13 cellular contexts compared by ENCODE assay signal in the genomic region with DNA sequence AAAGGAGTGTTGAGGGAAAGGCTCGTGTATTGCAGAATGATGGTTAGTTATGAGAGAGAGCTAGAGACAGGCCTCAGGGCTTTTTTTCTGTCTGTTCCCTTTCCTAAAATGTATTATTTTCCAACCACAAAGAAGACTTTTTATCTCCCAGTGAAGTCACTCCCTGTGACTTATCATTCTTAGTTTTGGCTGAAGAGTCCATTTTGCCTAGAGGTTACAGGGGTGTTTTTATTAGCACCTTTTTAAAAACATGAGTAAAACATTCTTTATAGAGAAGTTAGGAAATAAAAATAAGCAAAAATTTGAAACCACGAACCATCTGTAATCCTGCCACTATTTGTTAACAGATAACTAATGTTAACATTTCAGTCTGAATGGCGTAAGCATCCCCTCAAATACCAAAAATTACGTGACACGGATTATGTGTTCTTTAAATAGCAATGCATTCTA. TPM values are rescaled to one million over a fixed set of nuclear protein-coding genes. Genes with fewer than 3 reads are reported as not detected.
DNase-seq lines count a peak whose midpoint lies in the region; ATAC-seq and TF ChIP-seq lines count a peak whose summit lies in the region.
"Had no signal": no experiment of that assay in that cellular context is flagged by ENCODE, and none has a peak within 500 bp of the region (broad histone marks: within the 10 kb centered on the region; RNA-seq: fewer than 3 reads in every experiment).

No MANE protein-coding gene starts in this region.

- H3K27me3 ChIP-seq in skeletal muscle satellite cell (ENCODE audit: control insufficient read depth, insufficient read depth, low read length) (no peaks in the 10 kb centered on the region), dorsolateral prefrontal cortex (no peaks in the 10 kb centered on the region), right lobe of liver (no peaks in the 10 kb centered on the region)

- peaks cover 23% of the 10 kb centered on the region for H3K4me1 ChIP-seq in skeletal muscle satellite cell (ENCODE audit: control insufficient read depth, insufficient read depth, low read length)
- H3K4me1 ChIP-seq in right lobe of liver = no peaks in the 10 kb centered on the region

- no peak for TF ChIP-seq POLR2A in right lobe of liver (IDR thresholded peaks at IDR 0.05)

- peaks cover 37% of the 10 kb centered on the region for H3K4me1 Mint-ChIP-seq in T-helper 1 cell treated with Interleukin-12 subunit alpha and Interleukin-12 subunit beta and Interleukin-4 antibody, amounts not matched to agents 30 μg/mL and 1 μg/mL, for 36 hours (ENCODE audit: low read depth)
- H3K4me1 Mint-ChIP-seq: nephron progenitor cell had no signal

- H3K9me3 ChIP-seq in skeletal muscle satellite cell (replicated peaks; ENCODE audit: low read length) = no peaks in the 10 kb centered on the region
- no peaks in the 10 kb centered on the region for H3K9me3 ChIP-seq in right lobe of liver

- H3K4me2 ChIP-seq in skeletal muscle satellite cell (ENCODE audit: low read length) = peak overlapping the region; percentile 57

- WGBS in right lobe of liver (ENCODE audit: insufficient coverage, low coverage, low lambda C conversion rate, missing lambda C conversion rate) = 62% methylated on average over 5 of the region's 5 CpGs

- DNase-seq in T-helper 1 cell = no peak
- peak; percentile 84 for DNase-seq in OCI-M2 (lab: John Stamatoyannopoulos, UW; ENCODE audit: unreplicated experiment)
- no peak for DNase-seq in coronary artery (ENCODE audit: low spot score)
- no peak for DNase-seq in dorsolateral prefrontal cortex
- DNase-seq in occipital lobe (lab: John Stamatoyannopoulos, UW) = no peak
- DNase-seq in right lobe of liver = no peak
- DNase-seq: 8988T, kidney, NCI-H446 treated with DMSO at 0.1 percent for 48 hours, nephron progenitor cell, Right ventricle myocardium superior had no signal

- peak overlapping the region; percentile 53 for H3K27ac Mint-ChIP-seq in T-helper 1 cell treated with Interleukin-12 subunit alpha and Interleukin-12 subunit beta and Interleukin-4 antibody, amounts not matched to agents 30 μg/mL and 1 μg/mL, for 36 hours
- H3K27ac Mint-ChIP-seq: nephron progenitor cell had no signal

- peaks cover 9% of the 10 kb centered on the region for H3K36me3 ChIP-seq in skeletal muscle satellite cell (ENCODE audit: insufficient read depth, low read length)
- H3K36me3 ChIP-seq in right lobe of liver = peaks cover 0 to 5% (median under 1%) of the 10 kb centered on the region in 4 donors

- no peak for ATAC-seq in right lobe of liver

- H3K27me3 Mint-ChIP-seq in T-helper 1 cell treated with Interleukin-12 subunit alpha and Interleukin-12 subunit beta and Interleukin-4 antibody, amounts not matched to agents 30 μg/mL and 1 μg/mL, for 36 hours (ENCODE audit: low read depth) = no peaks in the 10 kb centered on the region

- H3K4me3 Mint-ChIP-seq in T-helper 1 cell treated with Interleukin-12 subunit alpha and Interleukin-12 subunit beta and Interleukin-4 antibody, amounts not matched to agents 30 μg/mL and 1 μg/mL, for 36 hours = peak overlapping the region; percentile 40
- H3K4me3 Mint-ChIP-seq: nephron progenitor cell had no signal

- no peaks in the 10 kb centered on the region for H3K9me3 Mint-ChIP-seq in T-helper 1 cell treated with Interleukin-12 subunit alpha and Interleukin-12 subunit beta and Interleukin-4 antibody, amounts not matched to agents 30 μg/mL and 1 μg/mL, for 36 hours

- intact Hi-C loops in dorsolateral prefrontal cortex (cut with DNase I) (no loop called here), right lobe of liver (cut with DNase I) (no loop called here)

- H3K36me3 Mint-ChIP-seq in T-helper 1 cell treated with Interleukin-12 subunit alpha and Interleukin-12 subunit beta and Interleukin-4 antibody, amounts not matched to agents 30 μg/mL and 1 μg/mL, for 36 hours (ENCODE audit: low read depth) = peaks cover 33% of the 10 kb centered on the region

- peak overlapping the region; percentile 22 to 82 for H3K27ac ChIP-seq in coronary artery
- peak overlapping the region in 1 of 59 donors; percentile 26 for H3K27ac ChIP-seq in dorsolateral prefrontal cortex
- H3K27ac ChIP-seq in right lobe of liver = no peak overlapping the region

- TF ChIP-seq CTCF in coronary artery (IDR thresholded peaks at IDR 0.05) (no peak), dorsolateral prefrontal cortex (IDR thresholded peaks at IDR 0.05 in 54 of 56, conservative IDR thresholded peaks at IDR 0.05 in 2 of 56; ENCODE audit: low read depth in 1 of 56, partially characterized antibody in 56 of 56) (no peak), right lobe of liver (IDR thresholded peaks at IDR 0.05) (no peak)

- H3K4me3 ChIP-seq in coronary artery = peak overlapping the region; percentile 9
- peak overlapping the region; percentile 19 for H3K4me3 ChIP-seq in skeletal muscle satellite cell (ENCODE audit: low read length)
- no peak overlapping the region for H3K4me3 ChIP-seq in dorsolateral prefrontal cortex
- no peak overlapping the region for H3K4me3 ChIP-seq in right lobe of liver

- peak overlapping the region; percentile 62 for H3K9ac ChIP-seq in skeletal muscle satellite cell (ENCODE audit: low read depth, low read length)

RNA-seq across cellular contexts. Expression of a gene that starts 37.3 kb away (rescaled TPM):
- total RNA-seq in skeletal muscle satellite cell (2012; rRNA removed) = 23.6 and 27.6 TPM in 2 replicates
- 10 to 100 TPM in 115 of 120 experiments, 1 to 10 TPM in 5; 8.2 to 21.6 (median 13.4) TPM for total RNA-seq in dorsolateral prefrontal cortex
- total RNA-seq in occipital lobe = 12.2 TPM
- total RNA-seq in right lobe of liver = 10 to 100 TPM in 4 of 6 experiments, 1 to 10 TPM in 2; 5.7 to 15.1 (median 11.0) TPM

RNA-seq across cellular contexts. Expression of a gene that starts 58.4 kb away (rescaled TPM):
- not detected in 2 replicates for total RNA-seq in skeletal muscle satellite cell (2012; rRNA removed)
- total RNA-seq in dorsolateral prefrontal cortex = 1 to 10 TPM in 10 of 120 experiments, under 1 TPM in 34, not detected in 76; 0.41 to 2.4 (median 0.69) TPM
- total RNA-seq in occipital lobe = 0.31 TPM
- total RNA-seq in right lobe of liver = not detected
- total RNA-seq: kidney, Right ventricle myocardium superior had no signal

Comparison
In these comparisons a context has a peak if more than half of its experiments do, and no peak if none do; other contexts are left out.
1. H3K27ac ChIP-seq: peak in coronary artery (2 of 2); none in right lobe of liver (0 of 3).
2. H3K4me3 ChIP-seq: peak in coronary artery (single experiment) and skeletal muscle satellite cell (single experiment); none in dorsolateral prefrontal cortex (0 of 59) and right lobe of liver (0 of 3).